ENCODE assay signal across 13 cellular contexts in genomic region chr20:1368448-1369199, GRCh38. TPM values are rescaled to one million over a fixed set of nuclear protein-coding genes. Genes with fewer than 3 reads are reported as not detected.
DNase-seq lines count a peak whose midpoint lies in the region; ATAC-seq and TF ChIP-seq lines count a peak whose summit lies in the region.
"Had no signal": no experiment of that assay in that cellular context is flagged by ENCODE, and none has a peak within 500 bp of the region (broad histone marks: within the 10 kb centered on the region; RNA-seq: fewer than 3 reads in every experiment).

No MANE protein-coding gene starts in this region.

- no peaks in the 10 kb centered on the region for H3K9me3 ChIP-seq in lower lobe of right lung

- H3K4me3 ChIP-seq in lower lobe of right lung, result no peak overlapping the region

- peak overlapping the region; percentile 51 for H3K27ac Mint-ChIP-seq in activated naive CD4-positive, alpha-beta T cell treated with anti-CD3 and anti-CD28 coated beads, Interleukin-2, amount 10 ng/mL, durations not matched to agents 7 days and 5 days
- H3K27ac Mint-ChIP-seq in activated naive CD4-positive, alpha-beta T cell treated with anti-CD3 and anti-CD28 coated beads, Interleukin-2, amount 50 U/mL, for 72 hours, result peak overlapping the region; percentile 35 to 84
- H3K27ac Mint-ChIP-seq in stimulated activated naive B cell treated with anti-CD40 and anti-IgM and Interleukin-4, amounts not matched to agents 10 μg/mL and 1 μg/mL and 100 μg/mL, for 72 hours, result peak overlapping the region; percentile 79

- H3K27me3 Mint-ChIP-seq in activated naive CD4-positive, alpha-beta T cell treated with anti-CD3 and anti-CD28 coated beads, Interleukin-2, amount 10 ng/mL, durations not matched to agents 7 days and 5 days, result no peaks in the 10 kb centered on the region
- no peaks in the 10 kb centered on the region for H3K27me3 Mint-ChIP-seq in stimulated activated naive B cell treated with anti-CD40 and anti-IgM and Interleukin-4, amounts not matched to agents 10 μg/mL and 1 μg/mL and 100 μg/mL, for 72 hours

- H3K4me1 Mint-ChIP-seq in activated naive CD4-positive, alpha-beta T cell treated with anti-CD3 and anti-CD28 coated beads, Interleukin-2, amount 10 ng/mL, durations not matched to agents 7 days and 5 days, result peaks cover 47% of the 10 kb centered on the region
- H3K4me1 Mint-ChIP-seq in stimulated activated naive B cell treated with anti-CD40 and anti-IgM and Interleukin-4, amounts not matched to agents 10 μg/mL and 1 μg/mL and 100 μg/mL, for 72 hours, result peaks cover 23 to 44% of the 10 kb centered on the region in 2 donors

- DNase-seq in activated naive CD4-positive, alpha-beta T cell treated with anti-CD3 and anti-CD28 coated beads, Interleukin-2, amount 10 ng/mL, durations not matched to agents 7 days and 5 days, result no peak
- no peak for DNase-seq in activated naive CD4-positive, alpha-beta T cell (lab: John Stamatoyannopoulos, UW)
- no peak for DNase-seq in activated naive CD4-positive, alpha-beta T cell treated with anti-CD3 and anti-CD28 coated beads, Interleukin-2, amount 50 U/mL, for 72 hours (ENCODE audit: low spot score in 2 of 2)
- no peak for DNase-seq in foreskin keratinocyte
- no peak for DNase-seq in stimulated activated naive B cell treated with anti-CD40 and anti-IgM and Interleukin-4, amounts not matched to agents 10 μg/mL and 1 μg/mL and 100 μg/mL, for 72 hours
- DNase-seq in lower lobe of right lung, result no peak
- DNase-seq: activated effector memory CD4-positive, alpha-beta T cell treated with Interleukin-2 at 50 U/mL for 16 hours; effector CD4-positive, alpha-beta T cell; NCI-H2081 treated with DMSO at 0.1 percent for 48 hours; OCI-M1 had no signal

- H3K27me3 ChIP-seq in foreskin keratinocyte, result no peaks in the 10 kb centered on the region
- H3K27me3 ChIP-seq in lower lobe of right lung (ENCODE audit: low read depth), result no peaks in the 10 kb centered on the region

- H3K4me3 Mint-ChIP-seq in activated naive CD4-positive, alpha-beta T cell treated with anti-CD3 and anti-CD28 coated beads, Interleukin-2, amount 10 ng/mL, durations not matched to agents 7 days and 5 days, result no peak overlapping the region
- no peak overlapping the region for H3K4me3 Mint-ChIP-seq in stimulated activated naive B cell treated with anti-CD40 and anti-IgM and Interleukin-4, amounts not matched to agents 10 μg/mL and 1 μg/mL and 100 μg/mL, for 72 hours

- no peak for ATAC-seq in activated naive CD4-positive, alpha-beta T cell treated with anti-CD3 and anti-CD28 coated beads, Interleukin-2, amount 50 U/mL, for 72 hours
- ATAC-seq in foreskin keratinocyte (no peak), HG03097 (IDR thresholded peaks at IDR 0.05; ENCODE audit: low FRiP score, unreplicated experiment) (no peak), GM18867 (IDR thresholded peaks at IDR 0.05; ENCODE audit: unreplicated experiment) (no peak), lower lobe of right lung (no peak)
- no peak for ATAC-seq in stimulated activated naive B cell treated with anti-CD40 and anti-IgM and Interleukin-4, amounts not matched to agents 10 μg/mL and 1 μg/mL and 100 μg/mL, for 72 hours (replicated peaks)

- peaks cover 17% of the 10 kb centered on the region for H3K4me1 ChIP-seq in foreskin keratinocyte
- peaks cover 58% of the 10 kb centered on the region for H3K4me1 ChIP-seq in lower lobe of right lung

- CTCF ChIA-PET in activated naive CD4-positive, alpha-beta T cell treated with anti-CD3 and anti-CD28 coated beads, Interleukin-2, amount 10 ng/mL, durations not matched to agents 7 days and 5 days (lab: Charles Lee), result no interaction called here

- TF ChIP-seq CTCF in foreskin keratinocyte (conservative IDR thresholded peaks at IDR 0.05), result peak; percentile 34
- TF ChIP-seq CTCF in lower lobe of right lung (IDR thresholded peaks at IDR 0.05), result no peak

- intact Hi-C loops in lower lobe of right lung (cut with DNase I), result no loop called here

- peaks cover 66% of the 10 kb centered on the region for H3K36me3 ChIP-seq in lower lobe of right lung

- no peak overlapping the region for H3K27ac ChIP-seq in foreskin keratinocyte
- no peak overlapping the region for H3K27ac ChIP-seq in lower lobe of right lung
- H3K27ac ChIP-seq: VCaP had no signal

- H3K36me3 Mint-ChIP-seq in activated naive CD4-positive, alpha-beta T cell treated with anti-CD3 and anti-CD28 coated beads, Interleukin-2, amount 10 ng/mL, durations not matched to agents 7 days and 5 days, result peaks cover 77% of the 10 kb centered on the region
- peaks cover 39 to 68% of the 10 kb centered on the region in 2 donors for H3K36me3 Mint-ChIP-seq in activated naive CD4-positive, alpha-beta T cell treated with anti-CD3 and anti-CD28 coated beads, Interleukin-2, amount 50 U/mL, for 72 hours
- H3K36me3 Mint-ChIP-seq in stimulated activated naive B cell treated with anti-CD40 and anti-IgM and Interleukin-4, amounts not matched to agents 10 μg/mL and 1 μg/mL and 100 μg/mL, for 72 hours, result peaks cover 40 to 65% of the 10 kb centered on the region in 2 donors

- peaks cover 9% of the 10 kb centered on the region for H3K9me3 Mint-ChIP-seq in activated naive CD4-positive, alpha-beta T cell treated with anti-CD3 and anti-CD28 coated beads, Interleukin-2, amount 10 ng/mL, durations not matched to agents 7 days and 5 days
- no peaks in the 10 kb centered on the region for H3K9me3 Mint-ChIP-seq in activated naive CD4-positive, alpha-beta T cell treated with anti-CD3 and anti-CD28 coated beads, Interleukin-2, amount 50 U/mL, for 72 hours
- no peaks in the 10 kb centered on the region for H3K9me3 Mint-ChIP-seq in stimulated activated naive B cell treated with anti-CD40 and anti-IgM and Interleukin-4, amounts not matched to agents 10 μg/mL and 1 μg/mL and 100 μg/mL, for 72 hours

RNA-seq across cellular contexts. Expression of gene FKBP1A, which starts 24.2 kb away (rescaled TPM):
- 100 to 1,000 TPM; 147 to 374 TPM for total RNA-seq in activated naive CD4-positive, alpha-beta T cell treated with anti-CD3 and anti-CD28 coated beads, Interleukin-2, amount 50 U/mL, for 72 hours
- total RNA-seq in foreskin keratinocyte (316 and 364 TPM in 2 replicates), lower lobe of right lung (291 TPM)
- polyA plus RNA-seq in foreskin keratinocyte, result 526 and 553 TPM in 2 replicates

RNA-seq across cellular contexts. Expression of gene SDCBP2, which starts 39.7 kb away (rescaled TPM):
- 10 to 100 TPM in 1 of 2 donors, 1 to 10 TPM in 1; 4.9 to 18.5 TPM for total RNA-seq in activated naive CD4-positive, alpha-beta T cell treated with anti-CD3 and anti-CD28 coated beads, Interleukin-2, amount 50 U/mL, for 72 hours
- 2.9 and 5.3 TPM in 2 replicates for total RNA-seq in foreskin keratinocyte
- polyA plus RNA-seq in foreskin keratinocyte, result 3.8 and 6.3 TPM in 2 replicates
- total RNA-seq in lower lobe of right lung, result 10.8 TPM
